9 cellular contexts compared by ENCODE assay signal in genomic region chr3:129122697-129123055, GRCh38. TPM values are rescaled to one million over a fixed set of nuclear protein-coding genes. Genes with fewer than 3 reads are reported as not detected.
DNase-seq lines count a peak whose midpoint lies in the region; ATAC-seq, FAIRE-seq and TF ChIP-seq lines count a peak whose summit lies in the region.
"Had no signal": no experiment of that assay in that cellular context is flagged by ENCODE, and none has a peak within 500 bp of the region (broad histone marks: within the 10 kb centered on the region; RNA-seq: fewer than 3 reads in every experiment).

No MANE protein-coding gene starts in this region.

- intact Hi-C loops in naive thymus-derived CD4-positive, alpha-beta T cell (cut with micrococcal nuclease) = loop anchor here (5.0 to 10.0 kb wide), 5 partner anchors 275 to 470 kb away; partner anchors contain the start of genes IFT122 (in 1 of the 2), RAB7A (in 1 of the 2) and RPN1 (in 1 of the 2)

- H3K4me3 ChIP-seq in BLaER1 (peak overlapping the region; percentile 81), MG63 (no peak overlapping the region)
- H3K4me3 ChIP-seq in naive thymus-derived CD4-positive, alpha-beta T cell (ENCODE audit: low read length) = no peak overlapping the region

- H3K9me3 ChIP-seq in BLaER1 (no peaks in the 10 kb centered on the region), MG63 (no peaks in the 10 kb centered on the region)
- H3K9me3 ChIP-seq in naive thymus-derived CD4-positive, alpha-beta T cell (ENCODE audit: control insufficient read depth in 2 of 3, low read length in 3 of 3) = no peaks in the 10 kb centered on the region

- FAIRE-seq in D721Med (lab: Jason Lieb, UNC) = no peak
- FAIRE-seq: RCC 7860 had no signal

- CTCF ChIA-PET in naive thymus-derived CD4-positive, alpha-beta T cell (lab: Charles Lee) = interaction anchor here (0.7 to 2.9 kb wide), 3 partner anchors 39 to 152 kb away, joined by 3 to 19 read pairs (median 5); no protein-coding TSS in a partner anchor
- CTCF ChIA-PET in GM10248 (lab: Yijun Ruan, JAX) = interaction anchor here (0.6 to 7.5 kb wide), 6 partner anchors 11 to 153 kb away, joined by 3 to 39 read pairs (median 5); no protein-coding TSS in a partner anchor

- peak overlapping the region; percentile 40; the same call in 1 of the 2 replicates for H3K9ac ChIP-seq in BLaER1

- peaks cover 27% of the 10 kb centered on the region for H3K4me1 Mint-ChIP-seq in chondrocyte (ENCODE audit: low read depth)
- H3K4me1 Mint-ChIP-seq in naive thymus-derived CD4-positive, alpha-beta T cell = peaks cover 18 to 39% (median 22%) of the 10 kb centered on the region in 7 donors

- POLR2A ChIA-PET in naive thymus-derived CD4-positive, alpha-beta T cell (lab: Charles Lee) = interaction anchor here (0.5 to 8.9 kb wide), 16 partner anchors 9 to 473 kb away, joined by 3 to 111 read pairs (median 6); partner anchors contain the start of genes CFAP92, CNBP, COPG1 and HMCES
- POLR2A ChIA-PET in GM10248 (lab: Yijun Ruan, JAX) = interaction anchor here (0.6 kb wide), 1 partner anchor 99 kb away, joined by 3 read pairs; no protein-coding TSS in a partner anchor

- H3K4me3 Mint-ChIP-seq in chondrocyte (ENCODE audit: unreplicated experiment) = peak overlapping the region; percentile 46
- H3K4me3 Mint-ChIP-seq in naive thymus-derived CD4-positive, alpha-beta T cell = peak overlapping the region; percentile 55 to 95 (median 80)

- H3K27ac ChIP-seq in BLaER1 = peak overlapping the region; percentile 57
- peak overlapping the region; percentile 77 for H3K27ac ChIP-seq in naive thymus-derived CD4-positive, alpha-beta T cell (ENCODE audit: low read depth, low read length)

- H3K27me3 ChIP-seq in BLaER1 (no peaks in the 10 kb centered on the region), MG63 (no peaks in the 10 kb centered on the region)
- H3K27me3 ChIP-seq in naive thymus-derived CD4-positive, alpha-beta T cell (ENCODE audit: control insufficient read depth in 2 of 2, insufficient read depth in 2 of 2, low read length in 2 of 2) = no peaks in the 10 kb centered on the region

- H4K20me1 ChIP-seq in BLaER1 = peaks cover 26% of the 10 kb centered on the region

- ATAC-seq in naive thymus-derived CD4-positive, alpha-beta T cell = no peak
- ATAC-seq in GM18520 (IDR thresholded peaks at IDR 0.05; ENCODE audit: unreplicated experiment) (no peak), GM21515 (IDR thresholded peaks at IDR 0.05; ENCODE audit: unreplicated experiment) (no peak)

- peak overlapping the region; percentile 83 for H3K4me2 ChIP-seq in BLaER1

- H3K36me3 ChIP-seq in BLaER1 (peaks cover 7% of the 10 kb centered on the region), MG63 (peaks cover 4% of the 10 kb centered on the region)
- H3K36me3 ChIP-seq in naive thymus-derived CD4-positive, alpha-beta T cell (ENCODE audit: control insufficient read depth in 2 of 3, insufficient read depth in 3 of 3, low read length in 3 of 3) = peaks cover 0 to 21% (median 4%) of the 10 kb centered on the region in 3 experiments

- H3K27ac Mint-ChIP-seq in chondrocyte (ENCODE audit: unreplicated experiment) = peak overlapping the region; percentile 74
- H3K27ac Mint-ChIP-seq in naive thymus-derived CD4-positive, alpha-beta T cell = peak overlapping the region; percentile 72 to 92 (median 90)

- peaks cover 4% of the 10 kb centered on the region for H3K36me3 Mint-ChIP-seq in chondrocyte (ENCODE audit: low read depth)
- H3K36me3 Mint-ChIP-seq in naive thymus-derived CD4-positive, alpha-beta T cell = peaks cover 4 to 26% (median 23%) of the 10 kb centered on the region in 5 donors

- peak; percentile 12 for DNase-seq in MG63
- no peak for DNase-seq in chondrocyte (ENCODE audit: low spot score)
- no peak for DNase-seq in naive thymus-derived CD4-positive, alpha-beta T cell
- no peak for DNase-seq in D721Med (ENCODE audit: insufficient read length, low spot score)
- no peak for DNase-seq in GM10248 (ENCODE audit: extremely low spot score)

- no peaks in the 10 kb centered on the region for H3K9me3 Mint-ChIP-seq in chondrocyte (ENCODE audit: low read depth)
- no peaks in the 10 kb centered on the region for H3K9me3 Mint-ChIP-seq in naive thymus-derived CD4-positive, alpha-beta T cell

- H3K4me1 ChIP-seq in BLaER1 = peaks cover 78% of the 10 kb centered on the region
- peaks cover 11 to 21% of the 10 kb centered on the region in 2 donors for H3K4me1 ChIP-seq in naive thymus-derived CD4-positive, alpha-beta T cell (ENCODE audit: control insufficient read depth in 2 of 2, insufficient read depth in 2 of 2, low read length in 2 of 2)

- H3K27me3 Mint-ChIP-seq in chondrocyte (ENCODE audit: low read depth) = no peaks in the 10 kb centered on the region
- H3K27me3 Mint-ChIP-seq in naive thymus-derived CD4-positive, alpha-beta T cell = no peaks in the 10 kb centered on the region

- no peak for TF ChIP-seq CTCF in chondrocyte (IDR thresholded peaks at IDR 0.05)
- TF ChIP-seq CTCF in D721Med (IDR thresholded peaks at IDR 0.05; ENCODE audit: insufficient read depth, missing control alignments) = no peak
- TF ChIP-seq CTCF in GM10248 (IDR thresholded peaks at IDR 0.05; ENCODE audit: control extremely low read depth, extremely low read depth, low read depth, missing control alignments) = no peak

RNA-seq across cellular contexts. Expression of gene RAB43, which starts 1.1 kb away (rescaled TPM):
- 10.7 and 13.6 TPM in 2 replicates for total RNA-seq in MG63 (2014; rRNA removed; shearing (Covaris generic); ENCODE audit: low replicate concordance)
- total RNA-seq in chondrocyte = 19.1 to 29.7 TPM (median 26.3 TPM) in 3 replicates
- 100 to 1,000 TPM in 2 of 5 experiments, 10 to 100 TPM in 3; 58.6 to 122 (median 72.8) TPM for total RNA-seq in naive thymus-derived CD4-positive, alpha-beta T cell
- polyA plus RNA-seq in naive thymus-derived CD4-positive, alpha-beta T cell = 10 to 100 TPM; 27.2 to 56.0 TPM

RNA-seq across cellular contexts. Expression of gene ISY1, which starts 38.2 kb away (rescaled TPM):
- total RNA-seq in MG63 (2014; rRNA removed; shearing (Covaris generic); ENCODE audit: low replicate concordance) = 64.0 and 107 TPM in 2 replicates
- 31.3 to 44.7 TPM (median 31.9 TPM) in 3 replicates for total RNA-seq in chondrocyte
- total RNA-seq in naive thymus-derived CD4-positive, alpha-beta T cell = 10 to 100 TPM; 27.6 to 65.1 (median 37.4) TPM
- 100 to 1,000 TPM; 115 to 130 TPM for polyA plus RNA-seq in naive thymus-derived CD4-positive, alpha-beta T cell
